In genomic region chr6:39214846-39215639, GRCh38 we compare ENCODE assay signal across 16 cellular contexts. TPM values are rescaled to one million over a fixed set of nuclear protein-coding genes. Genes with fewer than 3 reads are reported as not detected.
DNase-seq lines count a peak whose midpoint lies in the region; ATAC-seq and TF ChIP-seq lines count a peak whose summit lies in the region.
"Had no signal": no experiment of that assay in that cellular context is flagged by ENCODE, and none has a peak within 500 bp of the region (broad histone marks: within the 10 kb centered on the region; RNA-seq: fewer than 3 reads in every experiment).

No MANE protein-coding gene starts in this region.

- H3K4me1 Mint-ChIP-seq in T-helper 2 cell treated with Interferon-gamma antibody and Interleukin-4, amounts not matched to agents 5 μg/mL and 100 μg/mL, for 36 hours (ENCODE audit: low read depth): peaks cover 49% of the 10 kb centered on the region
- peaks cover 0 to 11% (median 3%) of the 10 kb centered on the region in 4 donors for H3K4me1 Mint-ChIP-seq in naive thymus-derived CD8-positive, alpha-beta T cell

- no peak for DNase-seq in T-helper 2 cell treated with Interferon-gamma antibody and Interleukin-4, amounts not matched to agents 5 μg/mL and 100 μg/mL, for 36 hours (ENCODE audit: low spot score)
- DNase-seq in T-helper 2 cell (no peak), NCI-H2196 (lab: John Stamatoyannopoulos, UW; ENCODE audit: unreplicated experiment) (peak; percentile 62), hepatocyte (ENCODE audit: low spot score) (no peak), renal cortical epithelial cell (ENCODE audit: low read depth) (peak; percentile 79), ACHN (no peak), MM.1S (no peak)
- DNase-seq in naive thymus-derived CD8-positive, alpha-beta T cell: no peak
- DNase-seq: activated naive CD4-positive, alpha-beta T cell treated with anti-CD3 and anti-CD28 coated beads, Interleukin-2, amount 50 U/mL, for 16 hours; left ventricle myocardium inferior; NCI-H1105 treated with DMSO at 0.1 percent for 48 hours; NCI-H524; nucleus accumbens; SHP77 treated with DMSO at 0.1 percent for 48 hours had no signal

- H3K4me3 Mint-ChIP-seq in T-helper 2 cell treated with Interferon-gamma antibody and Interleukin-4, amounts not matched to agents 5 μg/mL and 100 μg/mL, for 36 hours: no peak overlapping the region
- H3K4me3 Mint-ChIP-seq in naive thymus-derived CD8-positive, alpha-beta T cell: no peak overlapping the region
- H3K4me3 Mint-ChIP-seq: central memory CD8-positive, alpha-beta T cell had no signal

- WGBS in hepatocyte (ENCODE audit: low lambda C conversion rate, missing lambda C conversion rate): 63% methylated on average over 10 of the region's 10 CpGs

- H3K36me3 ChIP-seq in hepatocyte (replicated peaks; ENCODE audit: insufficient read depth, low read depth) (no peaks in the 10 kb centered on the region), MM.1S (replicated peaks; ENCODE audit: insufficient read depth, low read length) (no peaks in the 10 kb centered on the region)
- H3K36me3 ChIP-seq: left ventricle myocardium inferior had no signal

- no peaks in the 10 kb centered on the region for H3K9me3 Mint-ChIP-seq in T-helper 2 cell treated with Interferon-gamma antibody and Interleukin-4, amounts not matched to agents 5 μg/mL and 100 μg/mL, for 36 hours
- no peaks in the 10 kb centered on the region for H3K9me3 Mint-ChIP-seq in naive thymus-derived CD8-positive, alpha-beta T cell
- H3K9me3 Mint-ChIP-seq: central memory CD8-positive, alpha-beta T cell had no signal

- no peak overlapping the region for H3K4me2 ChIP-seq in hepatocyte
- H3K4me2 ChIP-seq in MM.1S (ENCODE audit: low read depth, low read length): no peak overlapping the region

- H3K79me2 ChIP-seq in hepatocyte: peaks cover 29% of the 10 kb centered on the region
- no peaks in the 10 kb centered on the region for H3K79me2 ChIP-seq in MM.1S (ENCODE audit: low read length)

- H3K27ac Mint-ChIP-seq in T-helper 2 cell treated with Interferon-gamma antibody and Interleukin-4, amounts not matched to agents 5 μg/mL and 100 μg/mL, for 36 hours: peak overlapping the region; percentile 47
- H3K27ac Mint-ChIP-seq in naive thymus-derived CD8-positive, alpha-beta T cell: no peak overlapping the region

- in situ Hi-C loops in ACHN (cut with HindIII; ENCODE audit: low pct_ligation_motif_present, low pct_unique_long_range_greater_than_20kb, low sequenced_read_pairs): no loop called here

- peaks cover 17% of the 10 kb centered on the region for H3K36me3 Mint-ChIP-seq in T-helper 2 cell treated with Interferon-gamma antibody and Interleukin-4, amounts not matched to agents 5 μg/mL and 100 μg/mL, for 36 hours (ENCODE audit: low read depth)
- H3K36me3 Mint-ChIP-seq in naive thymus-derived CD8-positive, alpha-beta T cell: no peaks in the 10 kb centered on the region

- H3K9me2 ChIP-seq in hepatocyte (replicated peaks; ENCODE audit: insufficient read depth): no peaks in the 10 kb centered on the region
- H3K9me2 ChIP-seq in MM.1S (replicated peaks; ENCODE audit: insufficient read depth, low read length): no peaks in the 10 kb centered on the region

- no peaks in the 10 kb centered on the region for H3F3A ChIP-seq in MM.1S (ENCODE audit: insufficient read depth, low read length)

- H3K4me1 ChIP-seq in hepatocyte (ENCODE audit: insufficient read depth) (peaks cover 56% of the 10 kb centered on the region), MM.1S (ENCODE audit: low read length) (no peaks in the 10 kb centered on the region)
- H3K4me1 ChIP-seq: left ventricle myocardium inferior had no signal

- no peaks in the 10 kb centered on the region for H3K9me3 ChIP-seq in hepatocyte (ENCODE audit: low read depth)
- no peaks in the 10 kb centered on the region for H3K9me3 ChIP-seq in MM.1S (replicated peaks; ENCODE audit: insufficient read depth, low read length)
- H3K9me3 ChIP-seq: left ventricle myocardium inferior had no signal

- H2AFZ ChIP-seq in hepatocyte: no peak overlapping the region
- no peak overlapping the region for H2AFZ ChIP-seq in MM.1S (ENCODE audit: low read length)

- no peak for TF ChIP-seq CTCF in hepatocyte (IDR thresholded peaks at IDR 0.05; ENCODE audit: poor library complexity)
- no peak for TF ChIP-seq CTCF in MM.1S (IDR thresholded peaks at IDR 0.05; ENCODE audit: low read length)

- H3K27me3 ChIP-seq in hepatocyte: no peaks in the 10 kb centered on the region
- no peaks in the 10 kb centered on the region for H3K27me3 ChIP-seq in MM.1S (replicated peaks; ENCODE audit: insufficient read depth, low read length)

- POLR2A ChIA-PET in naive thymus-derived CD8-positive, alpha-beta T cell (lab: Charles Lee): no interaction called here

- H3K27ac ChIP-seq in hepatocyte (peak overlapping the region; percentile 1), MM.1S (ENCODE audit: low read length) (no peak overlapping the region)
- H3K27ac ChIP-seq: left ventricle myocardium inferior had no signal

- no peaks in the 10 kb centered on the region for H4K20me1 ChIP-seq in hepatocyte (ENCODE audit: insufficient read depth, poor library complexity, severe bottlenecking)
- no peaks in the 10 kb centered on the region for H4K20me1 ChIP-seq in MM.1S (ENCODE audit: insufficient read depth, low read length)

- no peaks in the 10 kb centered on the region for H3K27me3 Mint-ChIP-seq in T-helper 2 cell treated with Interferon-gamma antibody and Interleukin-4, amounts not matched to agents 5 μg/mL and 100 μg/mL, for 36 hours (ENCODE audit: low read depth)
- H3K27me3 Mint-ChIP-seq in naive thymus-derived CD8-positive, alpha-beta T cell: no peaks in the 10 kb centered on the region
- H3K27me3 Mint-ChIP-seq: central memory CD8-positive, alpha-beta T cell had no signal

- no peak overlapping the region for H3K4me3 ChIP-seq in hepatocyte
- no peak overlapping the region for H3K4me3 ChIP-seq in MM.1S (ENCODE audit: low read length)
- H3K4me3 ChIP-seq: left ventricle myocardium inferior had no signal

- no peak for ATAC-seq in naive thymus-derived CD8-positive, alpha-beta T cell

- no peak overlapping the region for H3K9ac ChIP-seq in MM.1S (ENCODE audit: low read length)

RNA-seq across cellular contexts. Expression of gene KCNK5, which starts 14.2 kb away (rescaled TPM):
- total RNA-seq in hepatocyte (11.4 and 11.6 TPM in 2 replicates), renal cortical epithelial cell (2.3 and 2.9 TPM in 2 replicates)
- 6.6 and 10.7 TPM in 2 replicates for polyA plus RNA-seq in hepatocyte
- under 1 TPM; 0.11 to 0.16 TPM for total RNA-seq in naive thymus-derived CD8-positive, alpha-beta T cell
- not detected for polyA plus RNA-seq in naive thymus-derived CD8-positive, alpha-beta T cell
- total RNA-seq: A673 had no signal

Comparison
In these comparisons a context has a peak if more than half of its experiments do, and no peak if none do; other contexts are left out.
1. DNase-seq: peak in NCI-H2196 (single experiment) and renal cortical epithelial cell (single experiment); none in T-helper 2 cell treated with Interferon-gamma antibody and Interleukin-4, amounts not matched to agents 5 μg/mL and 100 μg/mL, for 36 hours (single experiment), T-helper 2 cell (0 of 5), hepatocyte (single experiment), ACHN (single experiment), naive thymus-derived CD8-positive, alpha-beta T cell (0 of 10) and MM.1S (single experiment).